ENCODE assay signal across 9 cellular contexts in the genomic region with DNA sequence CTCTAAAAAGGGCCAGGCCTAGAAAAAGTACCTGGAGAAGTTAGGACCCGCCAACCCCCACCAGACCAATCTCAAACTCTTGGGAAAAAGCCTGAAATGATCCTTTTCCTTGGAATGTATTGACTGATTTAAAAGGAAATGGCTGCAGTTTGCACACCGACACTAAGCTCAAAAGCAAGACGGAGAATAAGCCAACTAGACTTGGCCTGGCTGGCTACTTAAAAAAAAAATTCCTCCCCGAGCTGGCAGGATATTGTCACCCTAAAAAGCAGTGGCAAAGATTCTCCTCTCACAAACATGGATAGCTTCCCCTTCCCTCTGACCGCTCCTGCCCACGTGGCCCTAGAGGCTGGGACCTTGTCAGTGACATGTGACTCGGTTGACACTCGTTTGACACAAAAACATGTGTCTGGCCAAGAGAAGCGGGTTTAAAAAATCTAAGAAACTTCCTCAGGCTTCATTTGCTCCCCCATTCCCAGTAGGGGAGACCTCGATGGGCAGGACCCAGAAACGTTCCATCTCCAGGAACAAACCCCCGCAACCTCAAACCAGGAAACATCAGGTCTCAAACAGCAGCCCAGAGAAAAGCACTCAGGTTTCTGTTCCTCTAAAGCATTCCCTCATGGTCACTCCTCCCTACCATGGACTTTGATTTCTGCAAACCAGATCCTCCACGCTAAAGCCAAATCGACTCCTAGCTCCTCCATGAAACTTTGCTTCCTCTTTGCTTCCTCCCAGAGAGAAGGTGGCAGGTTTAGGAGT. TPM values are rescaled to one million over a fixed set of nuclear protein-coding genes. Genes with fewer than 3 reads are reported as not detected.
A peak's percentile ranks its signal among the peaks of the same experiment; 100 is the strongest.
DNase-seq lines count a peak whose midpoint lies in the region; ATAC-seq and TF ChIP-seq lines count a peak whose summit lies in the region.
"Had no signal": no experiment of that assay in that cellular context is flagged by ENCODE, and none has a peak within 500 bp of the region (broad histone marks: within the 10 kb centered on the region; RNA-seq: fewer than 3 reads in every experiment).

No MANE protein-coding gene starts in this region.

- no peak overlapping the region for H2AK5ac ChIP-seq in trophoblast cell (ENCODE audit: low read length)

- H2AFZ ChIP-seq in trophoblast cell (ENCODE audit: insufficient read depth, low read length, poor library complexity) = no peak overlapping the region

- H3K27ac ChIP-seq in HL-60 (replicated peaks) (peak overlapping the region; percentile 96), cardiac muscle cell (peak overlapping the region; percentile 43), trophoblast cell (ENCODE audit: low read depth, low read length) (no peak overlapping the region)

- no peak overlapping the region for H2BK5ac ChIP-seq in trophoblast cell (ENCODE audit: low read depth, low read length, poor library complexity)

- H3K4me1 ChIP-seq in cardiac muscle cell (ENCODE audit: low read depth) (no peaks in the 10 kb centered on the region), trophoblast cell (ENCODE audit: control insufficient read depth in 1 of 2, insufficient read depth in 2 of 2, low read length in 2 of 2) (peaks cover 11 to 20% of the 10 kb centered on the region in 2 experiments)

- peaks cover 10% of the 10 kb centered on the region for H3K36me3 Mint-ChIP-seq in activated B cell treated with CpG ODN at 0.5 μM for 24 hours (ENCODE audit: low read depth)

- no peaks in the 10 kb centered on the region for H3K36me3 ChIP-seq in cardiac muscle cell
- no peaks in the 10 kb centered on the region for H3K36me3 ChIP-seq in trophoblast cell (ENCODE audit: control insufficient read depth in 1 of 2, insufficient read depth in 2 of 2, low read length in 2 of 2)

- H3K27ac Mint-ChIP-seq in activated B cell treated with CpG ODN at 0.5 μM for 24 hours = peak overlapping the region; percentile 92

- peak overlapping the region; percentile 68 for H3K4me3 ChIP-seq in HL-60 (replicated peaks; ENCODE audit: insufficient read depth, low read length)
- H3K4me3 ChIP-seq in cardiac muscle cell = no peak overlapping the region
- no peak overlapping the region for H3K4me3 ChIP-seq in trophoblast cell (ENCODE audit: low read depth, low read length)

- H3K9me3 Mint-ChIP-seq in activated B cell treated with CpG ODN at 0.5 μM for 24 hours = no peaks in the 10 kb centered on the region

- no peaks in the 10 kb centered on the region for H3K27me3 Mint-ChIP-seq in activated B cell treated with CpG ODN at 0.5 μM for 24 hours

- DNase-seq in HL-60 (ENCODE audit: low read depth in 1 of 2, low spot score in 1 of 2) (peak; percentile 73 to 85), activated B cell treated with CpG ODN at 0.5 μM for 24 hours (peak; percentile 22), cardiac muscle cell (ENCODE audit: low read depth in 1 of 2, low spot score in 1 of 2) (peak in 1 of 2 donors; percentile 14), trophoblast cell (peak in 1 of 2 donors; percentile 62), HT-29 (ENCODE audit: low spot score) (no peak)

- H3K79me1 ChIP-seq in trophoblast cell (ENCODE audit: low read length) = peaks cover 9% of the 10 kb centered on the region

- no peak overlapping the region for H3K9ac ChIP-seq in trophoblast cell (ENCODE audit: low read length)

- H3K4me1 Mint-ChIP-seq in activated B cell treated with CpG ODN at 0.5 μM for 24 hours = peaks cover 63% of the 10 kb centered on the region

- peaks cover 5% of the 10 kb centered on the region for H3K79me2 ChIP-seq in trophoblast cell (ENCODE audit: control insufficient read depth, insufficient read depth, low read length, poor library complexity)

- H3K9me3 ChIP-seq in cardiac muscle cell (ENCODE audit: low read depth) (no peaks in the 10 kb centered on the region), trophoblast cell (ENCODE audit: insufficient read depth, low read depth, low read length) (peaks cover 2% of the 10 kb centered on the region)

- no peak overlapping the region for H4K8ac ChIP-seq in trophoblast cell (ENCODE audit: low read depth, low read length)

- no peak overlapping the region for H4K91ac ChIP-seq in trophoblast cell (ENCODE audit: low read depth, low read length)

- ATAC-seq in activated B cell treated with CpG ODN at 0.5 μM for 24 hours (ENCODE audit: low read depth) = no peak
- ATAC-seq in HG03139 (IDR thresholded peaks at IDR 0.05; ENCODE audit: unreplicated experiment) = no peak
- ATAC-seq in HG02678 (IDR thresholded peaks at IDR 0.05; ENCODE audit: unreplicated experiment) = no peak
- ATAC-seq in HG02870 (IDR thresholded peaks at IDR 0.05; ENCODE audit: unreplicated experiment) = no peak

- no peak overlapping the region for H2BK12ac ChIP-seq in trophoblast cell (ENCODE audit: low read length)

- TF ChIP-seq CTCF in HL-60 (IDR thresholded peaks at IDR 0.05; ENCODE audit: insufficient read depth, low read length) = no peak
- TF ChIP-seq CTCF in activated B cell treated with CpG ODN at 0.5 μM for 24 hours (IDR thresholded peaks at IDR 0.05) = no peak
- TF ChIP-seq CTCF in cardiac muscle cell (IDR thresholded peaks at IDR 0.05; ENCODE audit: low read depth, low read length) = no peak

- no peak overlapping the region for H3K4me2 ChIP-seq in trophoblast cell (ENCODE audit: low read length)

- no peak overlapping the region for H2BK120ac ChIP-seq in trophoblast cell (ENCODE audit: insufficient read depth, low read length, poor library complexity)

- POLR2A ChIA-PET in activated B cell treated with CpG ODN at 0.5 μM for 24 hours (lab: Charles Lee) = interaction anchor here (0.5 to 9.5 kb wide), 11 partner anchors 12 to 283 kb away, joined by 4 to 107 read pairs (median 10); a partner anchor contains a TSS

- H3K27me3 ChIP-seq in HL-60 (ENCODE audit: insufficient read depth, poor library complexity, severe bottlenecking) = no peaks in the 10 kb centered on the region
- no peaks in the 10 kb centered on the region for H3K27me3 ChIP-seq in cardiac muscle cell
- no peaks in the 10 kb centered on the region for H3K27me3 ChIP-seq in trophoblast cell (ENCODE audit: insufficient read depth, low read length)

- H3K4ac ChIP-seq in trophoblast cell (ENCODE audit: low read depth, low read length) = peak overlapping the region; percentile 13

- CTCF ChIA-PET in activated B cell treated with CpG ODN at 0.5 μM for 24 hours (lab: Charles Lee) = interaction anchor here (1.1 kb wide), 1 partner anchor 23 kb away, joined by 4 read pairs; no protein-coding TSS in a partner anchor

- no peak overlapping the region for H3K14ac ChIP-seq in trophoblast cell (ENCODE audit: low read length)

- H3K23ac ChIP-seq in trophoblast cell (ENCODE audit: low read length) = no peak overlapping the region

- peak overlapping the region; percentile 83 for H3K4me3 Mint-ChIP-seq in activated B cell treated with CpG ODN at 0.5 μM for 24 hours

- H3K18ac ChIP-seq in trophoblast cell (ENCODE audit: low read length) = no peak overlapping the region

- no CpG with 5 or more reads among the region's 14 CpGs for WGBS in trophoblast cell (ENCODE audit: extremely low coverage, insufficient coverage, insufficient read length)

- no peak overlapping the region for H4K12ac ChIP-seq in trophoblast cell (ENCODE audit: low read depth, low read length)

- intact Hi-C loops in activated B cell treated with CpG ODN at 0.5 μM for 24 hours (cut with micrococcal nuclease) = loop anchor here (2.0 to 10.0 kb wide), 5 partner anchors 132 to 887 kb away; a partner anchor contains a TSS

RNA-seq across cellular contexts. Expression of a gene that starts 1.3 kb away (rescaled TPM):
- 19.0 and 19.9 TPM in 2 replicates for total RNA-seq in activated B cell treated with CpG ODN at 0.5 μM for 24 hours
- total RNA-seq in cardiac muscle cell = 8.9 TPM in 2 replicates
- 2.7 and 3.3 TPM in 2 replicates for polyA plus RNA-seq in cardiac muscle cell
- 8.6 and 8.7 TPM in 2 replicates for polyA plus RNA-seq in trophoblast cell (2013)
- total RNA-seq in HT-29 (2014; rRNA removed; shearing (Covaris generic)) = 6.0 and 6.2 TPM in 2 replicates

RNA-seq across cellular contexts. Expression of a gene that starts 23.1 kb away (rescaled TPM):
- total RNA-seq in activated B cell treated with CpG ODN at 0.5 μM for 24 hours (not detected in 2 replicates), cardiac muscle cell (not detected in 2 replicates)
- polyA plus RNA-seq in cardiac muscle cell = 0.44 TPM in 1 of 2 replicates, not detected in the other
- not detected in 2 replicates for polyA plus RNA-seq in trophoblast cell (2013)
- not detected in 2 replicates for total RNA-seq in HT-29 (2014; rRNA removed; shearing (Covaris generic))
- total RNA-seq: activated CD8-positive, alpha-beta memory T cell treated with anti-CD3 and anti-CD28 coated beads for 36 hours had no signal

RNA-seq across cellular contexts. Expression of a gene that starts 26.8 kb away (rescaled TPM):
- 34.5 and 34.6 TPM in 2 replicates for total RNA-seq in activated B cell treated with CpG ODN at 0.5 μM for 24 hours
- total RNA-seq in cardiac muscle cell = 4.6 and 7.1 TPM in 2 replicates
- 4.3 and 17.1 TPM in 2 replicates for polyA plus RNA-seq in cardiac muscle cell
- polyA plus RNA-seq in trophoblast cell (2013) = 2.5 and 2.6 TPM in 2 replicates
- 0.10 TPM in 1 of 2 replicates, not detected in the other for total RNA-seq in HT-29 (2014; rRNA removed; shearing (Covaris generic))

RNA-seq across cellular contexts. Expression of a gene that starts 52.5 kb away (rescaled TPM):
- total RNA-seq in activated B cell treated with CpG ODN at 0.5 μM for 24 hours = 71.4 and 83.4 TPM in 2 replicates
- 44.6 and 48.1 TPM in 2 replicates for total RNA-seq in cardiac muscle cell
- polyA plus RNA-seq in cardiac muscle cell = 33.3 and 34.0 TPM in 2 replicates
- 28.8 and 29.9 TPM in 2 replicates for polyA plus RNA-seq in trophoblast cell (2013)
- 46.6 and 47.2 TPM in 2 replicates for total RNA-seq in HT-29 (2014; rRNA removed; shearing (Covaris generic))

RNA-seq across cellular contexts. Expression of a gene that starts 57.1 kb away (rescaled TPM):
- total RNA-seq in activated B cell treated with CpG ODN at 0.5 μM for 24 hours = not detected in 2 replicates
- total RNA-seq in cardiac muscle cell = 0.25 and 0.30 TPM in 2 replicates
- polyA plus RNA-seq in cardiac muscle cell = 0.10 and 1.0 TPM in 2 replicates
- polyA plus RNA-seq in trophoblast cell (2013) = 1.2 and 1.4 TPM in 2 replicates
- 0.08 and 0.20 TPM in 2 replicates for total RNA-seq in HT-29 (2014; rRNA removed; shearing (Covaris generic))
- total RNA-seq: activated CD8-positive, alpha-beta memory T cell treated with anti-CD3 and anti-CD28 coated beads for 36 hours had no signal
